15 cellular contexts compared by ENCODE assay signal in genomic region chr17:41367426-41368075, GRCh38. TPM values are rescaled to one million over a fixed set of nuclear protein-coding genes. Genes with fewer than 3 reads are reported as not detected.
A peak's percentile ranks its signal among the peaks of the same experiment; 100 is the strongest.
DNase-seq lines count a peak whose midpoint lies in the region; TF ChIP-seq lines count a peak whose summit lies in the region.
"Had no signal": no experiment of that assay in that cellular context is flagged by ENCODE, and none has a peak within 500 bp of the region (broad histone marks: within the 10 kb centered on the region; RNA-seq: fewer than 3 reads in every experiment).

No MANE protein-coding gene starts in this region.

- in situ Hi-C loops in mammary epithelial cell (cut with MboI; ENCODE audit: low sequenced_read_pairs in 2 of 2), result no loop called here

- TF ChIP-seq CTCF in mammary epithelial cell (conservative IDR thresholded peaks at IDR 0.05 in 1 of 2, IDR thresholded peaks at IDR 0.05 in 1 of 2; ENCODE audit: extremely low read depth in 1 of 2, insufficient read depth in 1 of 2, low read depth in 1 of 2, low read length in 2 of 2) (no peak), MCF 10A (IDR thresholded peaks at IDR 0.05; ENCODE audit: unreplicated experiment) (no peak)

- no peaks in the 10 kb centered on the region for H3K27me3 ChIP-seq in mammary epithelial cell (ENCODE audit: insufficient read depth, low read length)

- 25% methylated on average over 9 of the region's 10 CpGs for WGBS in mammary epithelial cell (ENCODE audit: low coverage, missing lambda C conversion rate)

- H3K36me3 ChIP-seq in mammary epithelial cell (ENCODE audit: insufficient read depth, low read length), result no peaks in the 10 kb centered on the region
- H3K36me3 ChIP-seq: heart right ventricle had no signal

- dilution Hi-C loops in mammary epithelial cell (cut with HindIII; ENCODE audit: low sequenced_read_pairs), result no loop called here

- no peak overlapping the region for H3K4me3 ChIP-seq in mammary epithelial cell (replicated peaks in 1 of 3; ENCODE audit: insufficient read depth in 1 of 3, low read depth in 2 of 3, low read length in 3 of 3)
- H3K4me3 ChIP-seq: heart right ventricle had no signal

- H3K9ac ChIP-seq in mammary epithelial cell (ENCODE audit: insufficient read depth, low read length), result no peak overlapping the region

- BruUV-seq in mammary epithelial cell (replicated peaks; lab: Mats Ljungman, UMichigan) (no TSS peak), MCF 10A (replicated peaks; lab: Mats Ljungman, UMichigan) (no TSS peak)

- no peaks in the 10 kb centered on the region for H3K4me1 Mint-ChIP-seq in MCF 10A (ENCODE audit: insufficient read depth, unreplicated experiment)
- H3K4me1 Mint-ChIP-seq: activated naive CD8-positive, alpha-beta T cell treated with anti-CD3 and anti-CD28 coated beads, Interleukin-2, amount 50 U/mL, for 24 hours had no signal

- no peak overlapping the region for H3K27ac Mint-ChIP-seq in MCF 10A (ENCODE audit: low read depth, unreplicated experiment)
- H3K27ac Mint-ChIP-seq: activated naive CD8-positive, alpha-beta T cell treated with anti-CD3 and anti-CD28 coated beads, Interleukin-2, amount 50 U/mL, for 24 hours; T-cell had no signal

- peak overlapping the region; percentile 12 for H3K27ac ChIP-seq in mammary epithelial cell (ENCODE audit: insufficient read depth, low read depth, low read length)
- H3K27ac ChIP-seq: heart right ventricle had no signal

- DNase-seq in mammary epithelial cell, result peak; percentile 63
- no peak for DNase-seq in MCF 10A (ENCODE audit: unreplicated experiment)
- DNase-seq in amniotic stem cell (lab: John Stamatoyannopoulos, UW), result peak; percentile 56
- peak; percentile 17 for DNase-seq in iPS-NIHi7 (ENCODE audit: extremely low spot score)
- DNase-seq in DMS 273 (lab: John Stamatoyannopoulos, UW; ENCODE audit: unreplicated experiment), result no peak
- DNase-seq in NCI-H146 (lab: John Stamatoyannopoulos, UW), result no peak
- DNase-seq in NCI-H510A (lab: John Stamatoyannopoulos, UW), result no peak
- DNase-seq in NCI-H2029 treated with DMSO at 0.1 percent for 48 hours (lab: John Stamatoyannopoulos, UW), result no peak
- DNase-seq: activated CD4-positive, alpha-beta T cell treated with anti-CD3 and anti-CD28 coated beads for 1 hour; activated naive CD8-positive, alpha-beta T cell treated with anti-CD3 and anti-CD28 coated beads, Interleukin-2, amount 50 U/mL, for 24 hours; activated T-cell treated with anti-CD3 and anti-CD28 coated beads for 4 hours; effector CD4-positive, alpha-beta T cell; heart right ventricle; T-cell had no signal

- no peaks in the 10 kb centered on the region for H4K20me1 ChIP-seq in mammary epithelial cell (ENCODE audit: insufficient read depth, low read length)

- H3K9me3 ChIP-seq in mammary epithelial cell (replicated peaks; ENCODE audit: insufficient read depth, low read length), result no peaks in the 10 kb centered on the region
- H3K9me3 ChIP-seq: heart right ventricle had no signal

- intact Hi-C loops in mammary epithelial cell (cut with micrococcal nuclease), result no loop called here
- intact Hi-C loops in MCF 10A (cut with micrococcal nuclease), result no loop called here

- no peak overlapping the region for H2AFZ ChIP-seq in mammary epithelial cell (ENCODE audit: low read depth, low read length)

- no peak overlapping the region for H3K4me3 Mint-ChIP-seq in MCF 10A (ENCODE audit: unreplicated experiment)
- H3K4me3 Mint-ChIP-seq: activated naive CD8-positive, alpha-beta T cell treated with anti-CD3 and anti-CD28 coated beads, Interleukin-2, amount 50 U/mL, for 24 hours; T-cell had no signal

- peaks cover 8% of the 10 kb centered on the region for H3K4me1 ChIP-seq in mammary epithelial cell (ENCODE audit: insufficient read depth, low read length)
- H3K4me1 ChIP-seq: heart right ventricle had no signal

- CTCF ChIA-PET in mammary epithelial cell (lab: Charles Lee; ENCODE audit: low non-redundant PET), result no interaction called here
- CTCF ChIA-PET in MCF 10A (lab: Yijun Ruan, JAX), result interaction anchor here (0.6 kb wide), 1 partner anchor 1751 kb away, joined by 3 read pairs; no protein-coding TSS in a partner anchor

- POLR2A ChIA-PET in MCF 10A (lab: Yijun Ruan, JAX), result no interaction called here

- H3K27me3 Mint-ChIP-seq in MCF 10A (ENCODE audit: insufficient read depth, unreplicated experiment), result peaks cover 23% of the 10 kb centered on the region
- H3K27me3 Mint-ChIP-seq: activated naive CD8-positive, alpha-beta T cell treated with anti-CD3 and anti-CD28 coated beads, Interleukin-2, amount 50 U/mL, for 24 hours; T-cell had no signal

- no peaks in the 10 kb centered on the region for H3K79me2 ChIP-seq in mammary epithelial cell (ENCODE audit: insufficient read depth, low read length)

- no peaks in the 10 kb centered on the region for H3K36me3 Mint-ChIP-seq in MCF 10A (ENCODE audit: insufficient read depth, unreplicated experiment)
- H3K36me3 Mint-ChIP-seq: T-cell had no signal

- peak overlapping the region; percentile 55 for H3K4me2 ChIP-seq in mammary epithelial cell (ENCODE audit: insufficient read depth, low read depth, low read length)

- no peaks in the 10 kb centered on the region for H3K9me3 Mint-ChIP-seq in MCF 10A (ENCODE audit: unreplicated experiment)
- H3K9me3 Mint-ChIP-seq: activated naive CD8-positive, alpha-beta T cell treated with anti-CD3 and anti-CD28 coated beads, Interleukin-2, amount 50 U/mL, for 24 hours; T-cell had no signal

RNA-seq across cellular contexts. Expression of gene KRT33B, which starts 2.1 kb away (rescaled TPM):
- under 1 TPM in 1 of 2 donors, not detected in 1; 0.17 TPM for total RNA-seq in mammary epithelial cell
- polyA plus RNA-seq in mammary epithelial cell, result 0.06 TPM
- polyA minus RNA-seq in mammary epithelial cell, result not detected
- total RNA-seq in MCF 10A (2022), result not detected in 2 replicates
- total RNA-seq: heart right ventricle, liver, T-cell had no signal
- polyA plus RNA-seq: heart right ventricle, liver had no signal

RNA-seq across cellular contexts. Expression of gene KRT34, which starts 14.6 kb away (rescaled TPM):
- total RNA-seq in mammary epithelial cell, result under 1 TPM in 1 of 2 donors, not detected in 1; 0.33 TPM
- 0.79 TPM for polyA plus RNA-seq in mammary epithelial cell
- polyA minus RNA-seq in mammary epithelial cell, result not detected
- 0.40 and 0.42 TPM in 2 replicates for total RNA-seq in MCF 10A (2022)
- total RNA-seq: heart right ventricle, liver, T-cell had no signal
- polyA plus RNA-seq: heart right ventricle, liver had no signal

RNA-seq across cellular contexts. Expression of gene KRT33A, which starts 16.9 kb away (rescaled TPM):
- total RNA-seq in mammary epithelial cell (not detected), MCF 10A (2022) (not detected in 2 replicates)
- not detected for polyA plus RNA-seq in mammary epithelial cell
- not detected for polyA minus RNA-seq in mammary epithelial cell
- total RNA-seq: heart right ventricle, liver, T-cell had no signal
- polyA plus RNA-seq: heart right ventricle, liver had no signal

RNA-seq across cellular contexts. Expression of gene KRT31, which starts 29.9 kb away (rescaled TPM):
- total RNA-seq in mammary epithelial cell (not detected), MCF 10A (2022) (not detected in 2 replicates)
- not detected for polyA plus RNA-seq in mammary epithelial cell
- not detected for polyA minus RNA-seq in mammary epithelial cell
- total RNA-seq: heart right ventricle, liver, T-cell had no signal
- polyA plus RNA-seq: liver had no signal

RNA-seq across cellular contexts. Expression of gene KRTAP17-1, which starts 52.0 kb away (rescaled TPM):
- total RNA-seq in mammary epithelial cell (not detected), MCF 10A (2022) (not detected in 2 replicates)
- not detected for polyA plus RNA-seq in mammary epithelial cell
- polyA minus RNA-seq in mammary epithelial cell, result not detected
- total RNA-seq: heart right ventricle, liver, T-cell had no signal
- polyA plus RNA-seq: heart right ventricle, liver had no signal

Comparison
In these comparisons a context has a peak if more than half of its experiments do, and no peak if none do; other contexts are left out.
1. DNase-seq: peak in mammary epithelial cell (single experiment), amniotic stem cell (single experiment) and iPS-NIHi7 (single experiment); none in MCF 10A (single experiment), DMS 273 (single experiment), NCI-H146 (single experiment), NCI-H510A (single experiment) and NCI-H2029 treated with DMSO at 0.1 percent for 48 hours (single experiment).